ENCODE assay signal across 11 cellular contexts in genomic region chr13:99256709-99257108, GRCh38. TPM values are rescaled to one million over a fixed set of nuclear protein-coding genes. Genes with fewer than 3 reads are reported as not detected.
DNase-seq lines count a peak whose midpoint lies in the region; ATAC-seq and TF ChIP-seq lines count a peak whose summit lies in the region.
"Had no signal": no experiment of that assay in that cellular context is flagged by ENCODE, and none has a peak within 500 bp of the region (broad histone marks: within the 10 kb centered on the region; RNA-seq: fewer than 3 reads in every experiment).

No MANE protein-coding gene starts in this region.

- no peaks in the 10 kb centered on the region for H3K27me3 Mint-ChIP-seq in CD4-positive, CD25-positive, alpha-beta regulatory T cell
- no peaks in the 10 kb centered on the region for H3K27me3 Mint-ChIP-seq in activated T-helper 2 cell treated with anti-CD3 and anti-CD28 coated beads, Interferon-gamma antibody, Interleukin-2, Interleukin-4, amounts not matched to agents 10 μg/mL and 5 μg/mL and 100 μg/mL, durations not matched to agents 14 hours and 24 hours and 36 hours (ENCODE audit: low read depth)

- H3K9ac ChIP-seq in IMR-90 (ENCODE audit: low read depth, low read length): no peak overlapping the region

- peak overlapping the region; percentile 10; the same call in 1 of the 2 replicates for H3K4me2 ChIP-seq in IMR-90 (ENCODE audit: low read depth, low read length)

- no peak overlapping the region for H2BK120ac ChIP-seq in IMR-90 (ENCODE audit: low read depth, low read length)

- peaks cover 14 to 76% (median 50%) of the 10 kb centered on the region in 4 donors for H3K4me1 Mint-ChIP-seq in CD4-positive, CD25-positive, alpha-beta regulatory T cell
- H3K4me1 Mint-ChIP-seq in activated T-helper 2 cell treated with anti-CD3 and anti-CD28 coated beads, Interferon-gamma antibody, Interleukin-2, Interleukin-4, amounts not matched to agents 10 μg/mL and 5 μg/mL and 100 μg/mL, durations not matched to agents 14 hours and 24 hours and 36 hours (ENCODE audit: low read depth): peaks cover 64% of the 10 kb centered on the region

- DNase-seq in CD4-positive, CD25-positive, alpha-beta regulatory T cell: no peak
- DNase-seq in IMR-90 (peak; percentile 58), HuH-7 (ENCODE audit: low spot score) (no peak), inferior parietal cortex (ENCODE audit: extremely low spot score) (no peak)
- DNase-seq in activated T-helper 2 cell treated with anti-CD3 and anti-CD28 coated beads, Interferon-gamma antibody, Interleukin-2, Interleukin-4, amounts not matched to agents 10 μg/mL and 5 μg/mL and 100 μg/mL, durations not matched to agents 14 hours and 24 hours and 36 hours (ENCODE audit: low spot score): no peak

- POLR2A ChIA-PET in IMR-90 (lab: Charles Lee; ENCODE audit: unreplicated experiment): no interaction called here

- no peak overlapping the region for H4K5ac ChIP-seq in IMR-90 (ENCODE audit: low read depth, low read length)

- no peaks in the 10 kb centered on the region for H3K27me3 ChIP-seq in CD4-positive, CD25-positive, alpha-beta regulatory T cell (ENCODE audit: control insufficient read depth, insufficient read depth, low read length)
- no peaks in the 10 kb centered on the region for H3K27me3 ChIP-seq in IMR-90 (ENCODE audit: control insufficient read depth, insufficient read depth, low read length)
- no peaks in the 10 kb centered on the region for H3K27me3 ChIP-seq in mononuclear cell (ENCODE audit: insufficient read depth, low read length)

- peaks cover 20% of the 10 kb centered on the region for H3K36me3 ChIP-seq in CD4-positive, CD25-positive, alpha-beta regulatory T cell (ENCODE audit: control insufficient read depth, insufficient read depth, low read length)
- peaks cover 9% of the 10 kb centered on the region for H3K36me3 ChIP-seq in IMR-90 (ENCODE audit: control insufficient read depth, insufficient read depth, low read length)

- intact Hi-C loops in IMR-90 (cut with micrococcal nuclease): loop anchor here (5.0 kb wide), 1 partner anchor 54 kb away; the partner anchor contains the start of gene UBAC2
- intact Hi-C loops in activated T-helper 2 cell treated with anti-CD3 and anti-CD28 coated beads, Interferon-gamma antibody, Interleukin-2, Interleukin-4, amounts not matched to agents 10 μg/mL and 5 μg/mL and 100 μg/mL, durations not matched to agents 14 hours and 24 hours and 36 hours (cut with micrococcal nuclease): loop anchor here (1.0 to 5.0 kb wide), 3 partner anchors 27 to 209 kb away; no protein-coding TSS in a partner anchor

- H3K18ac ChIP-seq in IMR-90 (ENCODE audit: low read depth, low read length): no peak overlapping the region; the same call in 1 of the 2 replicates

- no CpG with 5 or more reads among the region's 3 CpGs for WGBS in IMR-90 (ENCODE audit: extremely low coverage in 2 of 2, insufficient read length in 1 of 2), 2 experiments

- no peak for ATAC-seq in CD4-positive, CD25-positive, alpha-beta regulatory T cell (ENCODE audit: low read depth in 2 of 2)
- ATAC-seq in IMR-90 (ENCODE audit: low read depth) (peak; percentile 24; the same call in 1 of the 2 replicates), GM21737 (IDR thresholded peaks at IDR 0.05; ENCODE audit: unreplicated experiment) (no peak), GM21529 (IDR thresholded peaks at IDR 0.05; ENCODE audit: unreplicated experiment) (no peak)

- H3K4me1 ChIP-seq in CD4-positive, CD25-positive, alpha-beta regulatory T cell (ENCODE audit: control insufficient read depth, insufficient read depth, low read length, poor library complexity, severe bottlenecking): peaks cover 40% of the 10 kb centered on the region
- peaks cover 4% of the 10 kb centered on the region; the same call in 1 of the 2 replicates for H3K4me1 ChIP-seq in IMR-90 (ENCODE audit: control insufficient read depth, insufficient read depth, low read length)
- peaks cover 61% of the 10 kb centered on the region for H3K4me1 ChIP-seq in mononuclear cell (ENCODE audit: insufficient read depth, low read length)

- H3K9me1 ChIP-seq in IMR-90 (ENCODE audit: insufficient read depth, low read length): peaks cover 3% of the 10 kb centered on the region; the same call in 1 of the 2 replicates

- peak overlapping the region in 1 of 2 experiments; percentile 48; a peak in 1 of 4 replicates for H4K8ac ChIP-seq in IMR-90 (ENCODE audit: low read depth in 2 of 2, low read length in 2 of 2)

- H3K4me3 Mint-ChIP-seq in CD4-positive, CD25-positive, alpha-beta regulatory T cell: peak overlapping the region; percentile 66 to 85 (median 80)
- H3K4me3 Mint-ChIP-seq in activated T-helper 2 cell treated with anti-CD3 and anti-CD28 coated beads, Interferon-gamma antibody, Interleukin-2, Interleukin-4, amounts not matched to agents 10 μg/mL and 5 μg/mL and 100 μg/mL, durations not matched to agents 14 hours and 24 hours and 36 hours (ENCODE audit: low read depth): peak overlapping the region; percentile 82

- H3K56ac ChIP-seq in IMR-90 (ENCODE audit: extremely low read depth, insufficient read depth, low read length): no peak overlapping the region

- no peak overlapping the region for H2BK20ac ChIP-seq in IMR-90 (ENCODE audit: low read depth, low read length)

- H4K20me1 ChIP-seq in IMR-90 (ENCODE audit: insufficient read depth, low read length): no peaks in the 10 kb centered on the region

- peak overlapping the region; percentile 96 for H3K4me3 ChIP-seq in CD4-positive, CD25-positive, alpha-beta regulatory T cell (ENCODE audit: low read depth, low read length)
- H3K4me3 ChIP-seq in IMR-90 (ENCODE audit: insufficient read depth, low read depth, low read length) (no peak overlapping the region), mononuclear cell (ENCODE audit: low read length) (peak overlapping the region; percentile 63)

- no peaks in the 10 kb centered on the region for H3K9me3 Mint-ChIP-seq in CD4-positive, CD25-positive, alpha-beta regulatory T cell
- no peaks in the 10 kb centered on the region for H3K9me3 Mint-ChIP-seq in activated T-helper 2 cell treated with anti-CD3 and anti-CD28 coated beads, Interferon-gamma antibody, Interleukin-2, Interleukin-4, amounts not matched to agents 10 μg/mL and 5 μg/mL and 100 μg/mL, durations not matched to agents 14 hours and 24 hours and 36 hours

- no peak for TF ChIP-seq CTCF in IMR-90 (conservative IDR thresholded peaks at IDR 0.05; ENCODE audit: low read depth, low read length)

- H3K27ac ChIP-seq in CD4-positive, CD25-positive, alpha-beta regulatory T cell (ENCODE audit: insufficient read depth, low read length, poor library complexity, severe bottlenecking): no peak overlapping the region
- no peak overlapping the region for H3K27ac ChIP-seq in IMR-90 (ENCODE audit: insufficient read depth, low read length)

- no peak overlapping the region for H2BK15ac ChIP-seq in IMR-90 (ENCODE audit: low read depth, low read length)

- H2AK9ac ChIP-seq in IMR-90 (replicated peaks; ENCODE audit: low read depth, low read length, poor library complexity): no peak overlapping the region

- dilution Hi-C loops in IMR-90 (cut with HindIII; ENCODE audit: low sequenced_read_pairs, unreplicated experiment): no loop called here

- CTCF ChIA-PET in IMR-90 (lab: Yijun Ruan, JAX): interaction anchor here (1.3 kb wide), 1 partner anchor 9 kb away, joined by 4 read pairs; no protein-coding TSS in a partner anchor

- no peak for TF ChIP-seq POLR2A in IMR-90 (IDR thresholded peaks at IDR 0.05; ENCODE audit: low read depth, low read length)

- H3K36me3 Mint-ChIP-seq in CD4-positive, CD25-positive, alpha-beta regulatory T cell: peaks cover 35% of the 10 kb centered on the region
- peaks cover 56% of the 10 kb centered on the region for H3K36me3 Mint-ChIP-seq in activated T-helper 2 cell treated with anti-CD3 and anti-CD28 coated beads, Interferon-gamma antibody, Interleukin-2, Interleukin-4, amounts not matched to agents 10 μg/mL and 5 μg/mL and 100 μg/mL, durations not matched to agents 14 hours and 24 hours and 36 hours (ENCODE audit: low read depth)

- TF ChIP-seq RAD21 in IMR-90 (IDR thresholded peaks at IDR 0.05; ENCODE audit: low read length): no peak

- H4K91ac ChIP-seq in IMR-90 (ENCODE audit: insufficient read depth, low read depth, low read length): no peak overlapping the region

- no peak overlapping the region for H2AFZ ChIP-seq in IMR-90 (replicated peaks; ENCODE audit: low read length, poor library complexity)

- in situ Hi-C loops in IMR-90 (cut with MboI; ENCODE audit: low sequenced_read_pairs): no loop called here

- no peak overlapping the region for H2AK5ac ChIP-seq in IMR-90 (ENCODE audit: low read depth, low read length)

- peak overlapping the region; percentile 30; the same call in 1 of the 2 replicates for H3K14ac ChIP-seq in IMR-90 (replicated peaks; ENCODE audit: low read depth, low read length)

- peak overlapping the region; percentile 34 to 77 (median 43) for H3K27ac Mint-ChIP-seq in CD4-positive, CD25-positive, alpha-beta regulatory T cell
- H3K27ac Mint-ChIP-seq in activated T-helper 2 cell treated with anti-CD3 and anti-CD28 coated beads, Interferon-gamma antibody, Interleukin-2, Interleukin-4, amounts not matched to agents 10 μg/mL and 5 μg/mL and 100 μg/mL, durations not matched to agents 14 hours and 24 hours and 36 hours: peak overlapping the region; percentile 85

- no peaks in the 10 kb centered on the region for H3K9me3 ChIP-seq in CD4-positive, CD25-positive, alpha-beta regulatory T cell (ENCODE audit: control insufficient read depth in 2 of 2, low read length in 2 of 2)
- H3K9me3 ChIP-seq in IMR-90 (ENCODE audit: control insufficient read depth, insufficient read depth, low read length) (no peaks in the 10 kb centered on the region), mononuclear cell (ENCODE audit: low read depth, low read length) (no peaks in the 10 kb centered on the region)

- BruUV-seq in IMR-90 (replicated peaks; lab: Mats Ljungman, UMichigan): no TSS peak

- H3K23ac ChIP-seq in IMR-90 (ENCODE audit: low read depth, low read length): peak overlapping the region; percentile 33; the same call in 1 of the 2 replicates

- H2BK5ac ChIP-seq in IMR-90 (ENCODE audit: low read depth, low read length, poor library complexity, severe bottlenecking): no peak overlapping the region

- no peak overlapping the region for H3K4ac ChIP-seq in IMR-90 (ENCODE audit: low read depth, low read length)

- peaks cover 4 to 9% of the 10 kb centered on the region in 2 experiments; a peak in 2 of 4 replicates for H3K79me1 ChIP-seq in IMR-90 (ENCODE audit: low read depth in 1 of 2, low read length in 2 of 2)

RNA-seq across cellular contexts. Expression of gene GPR18, which starts 1.5 kb away (rescaled TPM):
- 8.6 TPM for total RNA-seq in CD4-positive, CD25-positive, alpha-beta regulatory T cell
- polyA plus RNA-seq in CD4-positive, CD25-positive, alpha-beta regulatory T cell: 10 to 100 TPM in 2 of 4 donors, 1 to 10 TPM in 2; 6.1 to 22.6 (median 10.5) TPM
- not detected in 2 replicates for total RNA-seq in IMR-90 (2012; rRNA removed)
- not detected in 2 replicates for polyA plus RNA-seq in IMR-90 (2012; rRNA removed)
- polyA plus RNA-seq in IMR-90 (2012; cell fraction: cytosol; rRNA removed): not detected in 2 replicates
- polyA plus RNA-seq in IMR-90 (2012; cell fraction: nucleus; rRNA removed; ENCODE audit: low replicate concordance): not detected in 2 replicates
- 7.4 and 8.4 TPM in 2 replicates for total RNA-seq in activated T-helper 2 cell treated with anti-CD3 and anti-CD28 coated beads, Interferon-gamma antibody, Interleukin-2, Interleukin-4, amounts not matched to agents 10 μg/mL and 5 μg/mL and 100 μg/mL, durations not matched to agents 14 hours and 24 hours and 36 hours
- total RNA-seq in mononuclear cell: 38.0 TPM
- total RNA-seq: kidney epithelial cell, NCI-H460, pulmonary artery endothelial cell had no signal

RNA-seq across cellular contexts. Expression of gene GPR183, which starts 50.5 kb away (rescaled TPM):
- 206 TPM for total RNA-seq in CD4-positive, CD25-positive, alpha-beta regulatory T cell
- polyA plus RNA-seq in CD4-positive, CD25-positive, alpha-beta regulatory T cell: 100 to 1,000 TPM; 262 to 418 (median 324) TPM
- 0.18 and 0.28 TPM in 2 replicates for total RNA-seq in IMR-90 (2012; rRNA removed)
- polyA plus RNA-seq in IMR-90 (2012; rRNA removed): 0.31 and 0.44 TPM in 2 replicates
- polyA plus RNA-seq in IMR-90 (2012; cell fraction: cytosol; rRNA removed): 0.03 and 0.04 TPM in 2 replicates
- 0.04 and 0.10 TPM in 2 replicates for polyA plus RNA-seq in IMR-90 (2012; cell fraction: nucleus; rRNA removed; ENCODE audit: low replicate concordance)
- 143 and 147 TPM in 2 replicates for total RNA-seq in activated T-helper 2 cell treated with anti-CD3 and anti-CD28 coated beads, Interferon-gamma antibody, Interleukin-2, Interleukin-4, amounts not matched to agents 10 μg/mL and 5 μg/mL and 100 μg/mL, durations not matched to agents 14 hours and 24 hours and 36 hours
- 991 TPM for total RNA-seq in mononuclear cell
- total RNA-seq: pulmonary artery endothelial cell had no signal

RNA-seq across cellular contexts. Expression of gene UBAC2, which starts 56.1 kb away (rescaled TPM):
- total RNA-seq in CD4-positive, CD25-positive, alpha-beta regulatory T cell: 62.8 TPM
- 100 to 1,000 TPM; 101 to 122 (median 105) TPM for polyA plus RNA-seq in CD4-positive, CD25-positive, alpha-beta regulatory T cell
- total RNA-seq in IMR-90 (2012; rRNA removed): 20.8 and 23.6 TPM in 2 replicates
- polyA plus RNA-seq in IMR-90 (2012; rRNA removed): 28.9 and 36.3 TPM in 2 replicates
- 29.0 and 35.1 TPM in 2 replicates for polyA plus RNA-seq in IMR-90 (2012; cell fraction: cytosol; rRNA removed)
- 17.0 and 27.8 TPM in 2 replicates for polyA plus RNA-seq in IMR-90 (2012; cell fraction: nucleus; rRNA removed; ENCODE audit: low replicate concordance)
- total RNA-seq in activated T-helper 2 cell treated with anti-CD3 and anti-CD28 coated beads, Interferon-gamma antibody, Interleukin-2, Interleukin-4, amounts not matched to agents 10 μg/mL and 5 μg/mL and 100 μg/mL, durations not matched to agents 14 hours and 24 hours and 36 hours: 53.4 and 55.1 TPM in 2 replicates
- 51.3 TPM for total RNA-seq in mononuclear cell

Comparison
In these comparisons a context has a peak if more than half of its experiments do, and no peak if none do; other contexts are left out.
1. RNA of gene GPR183, which starts 50.5 kb away (total RNA-seq): 991 TPM in mononuclear cell (single experiment), 206 TPM in CD4-positive, CD25-positive, alpha-beta regulatory T cell (single experiment) and 143 to 147 TPM in activated T-helper 2 cell treated with anti-CD3 and anti-CD28 coated beads, Interferon-gamma antibody, Interleukin-2, Interleukin-4, amounts not matched to agents 10 μg/mL and 5 μg/mL and 100 μg/mL, durations not matched to agents 14 hours and 24 hours and 36 hours; 0.18 to 0.28 TPM in IMR-90; every median in the first group is over 100 times any median in the second.